ENCODE assay signal across 20 cellular contexts in genomic region chr3:55650011-55650410, GRCh38.
"Had no signal": no experiment of that assay in that cellular context is flagged by ENCODE, and none has a peak within 500 bp of the region (broad histone marks: within the 10 kb centered on the region; RNA-seq: fewer than 3 reads in every experiment).

No MANE protein-coding gene starts in this region.

- H3K4me3 ChIP-seq: MG63, SJSA1, SK-N-MC had no signal

- ATAC-seq: Panc1 had no signal

- H3K27me3 ChIP-seq: MG63, SJSA1 had no signal

- DNase-seq: Karpas-422, KG1, MG63, NCI-H1092 treated with DMSO at 0.1 percent for 48 hours, NCI-H1436, NCI-H187, NCI-H2029, NCI-H2081 treated with DMSO at 0.1 percent for 48 hours, NCI-H2171, NCI-H226, NCI-H446, NCI-H510A, NCI-H524 treated with DMSO at 0.1 percent for 48 hours, NCI-H69, NCI-H774, SIG-M5 had no signal

- H3K9me3 ChIP-seq: MG63, SJSA1 had no signal

- H3K27ac ChIP-seq: RWPE1, SJSA1, SK-N-MC had no signal

- H3K36me3 ChIP-seq: MG63, SJSA1 had no signal

- H3K4me1 ChIP-seq: SJSA1 had no signal
